Comparison of ENCODE assay signal across 20 cellular contexts in genomic region chr11:13054278-13054677, GRCh38. TPM values are rescaled to one million over a fixed set of nuclear protein-coding genes. Genes with fewer than 3 reads are reported as not detected.
DNase-seq lines count a peak whose midpoint lies in the region; ATAC-seq and FAIRE-seq lines count a peak whose summit lies in the region.
"Had no signal": no experiment of that assay in that cellular context is flagged by ENCODE, and none has a peak within 500 bp of the region (broad histone marks: within the 10 kb centered on the region; RNA-seq: fewer than 3 reads in every experiment).

No MANE protein-coding gene starts in this region.

- peak; percentile 16 for ATAC-seq in esophagus mucosa
- ATAC-seq in HG03280 (IDR thresholded peaks at IDR 0.05; ENCODE audit: unreplicated experiment), result no peak
- ATAC-seq: SK-N-SH treated with all-trans-retinoic acid at 6 μM for 48 hours had no signal

- FAIRE-seq in urothelium cell line (lab: Jason Lieb, UNC) (no peak), frontal cortex (lab: Jason Lieb, UNC) (no peak)
- FAIRE-seq: GM12891, GM18507 had no signal

- DNase-seq in EL, result peak; percentile 52
- peak; percentile 43 for DNase-seq in M059J (ENCODE audit: low read depth)
- peak; percentile 27 for DNase-seq in urothelium cell line (ENCODE audit: low spot score)
- no peak for DNase-seq in frontal cortex (ENCODE audit: low spot score in 2 of 2)
- no peak for DNase-seq in NCI-H2227 treated with DMSO at 0.1 percent for 48 hours (lab: John Stamatoyannopoulos, UW)
- DNase-seq: DMS 273 treated with DMSO at 0.1 percent for 48 hours, GOT3, KBM-7, NCI-H1417, NCI-H187, NCI-H226, NCI-H524, NCI-H82, OCI-M1, SIG-M5 had no signal

RNA-seq across cellular contexts. Expression of gene RASSF10, which starts 45.2 kb away (rescaled TPM):
- total RNA-seq in M059J (2014; rRNA removed; shearing (Covaris generic)), result not detected in 2 replicates
- total RNA-seq in esophagus mucosa (11.3 TPM), frontal cortex (2.4 TPM)

Comparison
In these comparisons a context has a peak if more than half of its experiments do, and no peak if none do; other contexts are left out.
1. DNase-seq: peak in EL (single experiment), M059J (single experiment) and urothelium cell line (single experiment); none in frontal cortex (0 of 2) and NCI-H2227 treated with DMSO at 0.1 percent for 48 hours (single experiment).